In genomic region chr7:12802070-12802469, GRCh38 we compare ENCODE assay signal across 16 cellular contexts.
A peak's percentile ranks its signal among the peaks of the same experiment; 100 is the strongest.
DNase-seq lines count a peak whose midpoint lies in the region.
"Had no signal": no experiment of that assay in that cellular context is flagged by ENCODE, and none has a peak within 500 bp of the region (broad histone marks: within the 10 kb centered on the region; RNA-seq: fewer than 3 reads in every experiment).

No MANE protein-coding gene starts in this region.

- DNase-seq in A172 (ENCODE audit: low spot score) (peak; percentile 42), LoVo (ENCODE audit: low spot score) (peak; percentile 93), dermis blood vessel endothelial cell (peak; percentile 11), germinal center (ENCODE audit: low spot score) (no peak), T-helper 9 cell (no peak), HuH-7 (ENCODE audit: low spot score) (no peak)
- no peak for DNase-seq in activated CD4-positive, alpha-beta T cell treated with anti-CD3 and anti-CD28 coated beads for 48 hours
- DNase-seq: effector CD8-positive, alpha-beta T cell; KBM-7; kidney; NCI-H1417 treated with DMSO at 0.1 percent for 48 hours; NCI-H446; stimulated activated CD4-positive, alpha-beta T cell treated with anti-CD3 and anti-CD28 coated beads, Interleukin-2, amount 100 ng/mL, for 48 hours; WERI-Rb-1 had no signal

- H3K4me1 ChIP-seq in muscle layer of duodenum (ENCODE audit: control insufficient read depth in 1 of 2, insufficient read depth in 2 of 2, low read length in 2 of 2), result no peaks in the 10 kb centered on the region
- H3K4me1 ChIP-seq: ascending aorta had no signal

- no peaks in the 10 kb centered on the region for H3K27me3 ChIP-seq in muscle layer of duodenum (ENCODE audit: low read depth, low read length)
- H3K27me3 ChIP-seq: ascending aorta had no signal

- H3K27ac ChIP-seq in muscle layer of duodenum (ENCODE audit: low read length), result peak overlapping the region; percentile 65
- H3K27ac ChIP-seq: ascending aorta, WERI-Rb-1 had no signal

- no peaks in the 10 kb centered on the region for H3K36me3 ChIP-seq in muscle layer of duodenum (ENCODE audit: control insufficient read depth in 1 of 2, insufficient read depth in 2 of 2, low read length in 2 of 2)
- H3K36me3 ChIP-seq: ascending aorta, WERI-Rb-1 had no signal

- H3K4me3 ChIP-seq in muscle layer of duodenum (ENCODE audit: low read depth in 1 of 2, low read length in 2 of 2), result no peak overlapping the region
- H3K4me3 ChIP-seq: ascending aorta had no signal

- H3K9me3 ChIP-seq in muscle layer of duodenum (ENCODE audit: control insufficient read depth in 1 of 2, low read length in 2 of 2), result no peaks in the 10 kb centered on the region
- H3K9me3 ChIP-seq: ascending aorta had no signal

Comparison
In these comparisons a context has a peak if more than half of its experiments do, and no peak if none do; other contexts are left out.
1. DNase-seq: peak in A172 (single experiment), LoVo (single experiment) and dermis blood vessel endothelial cell (single experiment); none in germinal center (single experiment), T-helper 9 cell (single experiment), activated CD4-positive, alpha-beta T cell treated with anti-CD3 and anti-CD28 coated beads for 48 hours (single experiment) and HuH-7 (single experiment).